ENCODE assay signal across 1 cellular context in the genomic region with DNA sequence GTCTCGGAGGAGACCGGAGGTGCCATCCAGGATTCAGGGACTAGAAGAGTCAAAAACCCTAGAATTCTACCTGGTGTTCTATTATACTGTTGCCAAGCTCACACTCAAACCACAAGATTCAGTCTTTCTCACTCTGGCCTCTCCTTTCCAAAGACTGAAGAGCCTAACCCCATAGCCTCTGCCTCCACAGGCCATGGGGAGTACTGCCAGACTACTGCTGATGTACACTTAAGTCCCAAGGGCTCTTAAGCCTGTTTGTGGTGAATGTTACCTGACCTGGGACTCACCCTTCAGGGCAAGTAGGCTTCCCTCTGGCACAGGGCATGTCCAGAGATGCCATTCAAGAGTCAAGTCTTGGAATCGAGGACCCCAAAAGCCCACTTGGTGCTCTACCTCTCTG.
TF ChIP-seq lines count a peak whose summit lies in the region.

No MANE protein-coding gene starts in this region.

TF ChIP-seq in HepG2, 621 proteins besides CTCF, POLR2A, EP300 and RAD21 (continued from another document):
- no peak for TF ChIP-seq ZFP37 (CRISPR knock-in tag; IDR thresholded peaks at IDR 0.05; ENCODE audit: borderline replicate concordance)
- TF ChIP-seq MXD4 (CRISPR knock-in tag; IDR thresholded peaks at IDR 0.05), result no peak
- no peak for TF ChIP-seq ZNF335 (CRISPR knock-in tag; IDR thresholded peaks at IDR 0.05)
- TF ChIP-seq ZNF501 (CRISPR knock-in tag; IDR thresholded peaks at IDR 0.05), result no peak
- no peak for TF ChIP-seq ZNF644 (CRISPR knock-in tag; IDR thresholded peaks at IDR 0.05; ENCODE audit: low read depth)
- no peak for TF ChIP-seq ZBTB3 (CRISPR knock-in tag; IDR thresholded peaks at IDR 0.05; ENCODE audit: borderline replicate concordance, low read depth)
- no peak for TF ChIP-seq NFRKB (IDR thresholded peaks at IDR 0.05)
- TF ChIP-seq, protein P1, sequence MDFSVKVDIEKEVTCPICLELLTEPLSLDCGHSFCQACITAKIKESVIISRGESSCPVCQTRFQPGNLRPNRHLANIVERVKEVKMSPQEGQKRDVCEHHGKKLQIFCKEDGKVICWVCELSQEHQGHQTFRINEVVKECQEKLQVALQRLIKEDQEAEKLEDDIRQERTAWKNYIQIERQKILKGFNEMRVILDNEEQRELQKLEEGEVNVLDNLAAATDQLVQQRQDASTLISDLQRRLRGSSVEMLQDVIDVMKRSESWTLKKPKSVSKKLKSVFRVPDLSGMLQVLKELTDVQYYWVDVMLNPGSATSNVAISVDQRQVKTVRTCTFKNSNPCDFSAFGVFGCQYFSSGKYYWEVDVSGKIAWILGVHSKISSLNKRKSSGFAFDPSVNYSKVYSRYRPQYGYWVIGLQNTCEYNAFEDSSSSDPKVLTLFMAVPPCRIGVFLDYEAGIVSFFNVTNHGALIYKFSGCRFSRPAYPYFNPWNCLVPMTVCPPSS (IDR thresholded peaks at IDR 0.05), result no peak
- TF ChIP-seq ZNF766 (CRISPR knock-in tag; IDR thresholded peaks at IDR 0.05; ENCODE audit: borderline replicate concordance), result no peak
- TF ChIP-seq BRD4 (CRISPR knock-in tag; IDR thresholded peaks at IDR 0.05), result no peak
- no peak for TF ChIP-seq ZZZ3 (CRISPR knock-in tag; IDR thresholded peaks at IDR 0.05; ENCODE audit: borderline replicate concordance)
- no peak for TF ChIP-seq ZFP90 (CRISPR knock-in tag; IDR thresholded peaks at IDR 0.05; ENCODE audit: borderline replicate concordance)
- no peak for TF ChIP-seq ZNF652 (CRISPR knock-in tag; IDR thresholded peaks at IDR 0.05; ENCODE audit: borderline replicate concordance, low read depth)
- TF ChIP-seq RFX1 (IDR thresholded peaks at IDR 0.05), result no peak
